In the genomic region with DNA sequence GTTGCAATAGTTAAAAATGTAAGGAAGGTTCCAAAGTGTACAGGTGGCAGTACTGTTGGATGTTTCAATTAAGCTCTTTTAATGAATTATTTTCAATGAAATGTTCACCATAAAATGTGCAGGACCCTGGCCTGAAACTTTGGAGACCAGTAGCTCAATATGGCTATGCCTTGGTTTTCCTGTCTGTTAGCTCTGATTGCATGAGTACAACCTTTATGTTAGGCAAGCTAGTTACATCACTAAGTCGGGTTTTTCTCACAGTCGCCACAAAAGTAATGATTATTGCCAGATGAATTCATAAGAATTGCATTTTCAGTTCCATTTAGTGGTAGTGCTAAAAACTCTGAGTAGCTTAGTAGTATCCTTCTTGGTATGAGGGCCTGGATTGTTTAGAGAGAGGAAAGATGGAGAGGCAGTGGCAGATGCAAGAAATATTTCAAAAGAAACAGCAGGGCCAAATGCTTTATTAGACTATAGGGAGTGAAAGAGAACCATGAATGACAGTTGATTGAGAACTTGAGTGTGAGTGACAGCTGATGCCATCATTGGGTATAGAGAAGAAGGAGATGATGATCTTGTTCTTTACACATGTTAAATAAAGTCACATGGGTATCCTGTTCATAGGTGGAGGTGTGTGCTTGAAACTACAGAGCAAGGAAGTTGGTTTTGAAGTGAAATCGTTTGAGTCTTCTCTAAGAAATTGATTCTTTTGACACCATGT, we compare ENCODE assay signal across 19 cellular contexts.
DNase-seq lines count a peak whose midpoint lies in the region; ATAC-seq and TF ChIP-seq lines count a peak whose summit lies in the region.
"Had no signal": no experiment of that assay in that cellular context is flagged by ENCODE, and none has a peak within 500 bp of the region (broad histone marks: within the 10 kb centered on the region; RNA-seq: fewer than 3 reads in every experiment).

No MANE protein-coding gene starts in this region.

- no peak overlapping the region for H3K27ac ChIP-seq in ascending aorta
- no peak overlapping the region for H3K27ac ChIP-seq in prostate gland
- H3K27ac ChIP-seq: sigmoid colon, SJCRH30 had no signal

- peak overlapping the region; percentile 2 for H3K27ac Mint-ChIP-seq in activated CD8-positive, alpha-beta T cell treated with anti-CD3 and anti-CD28 coated beads for 36 hours
- no peak overlapping the region for H3K27ac Mint-ChIP-seq in activated CD8-positive, alpha-beta T cell treated with anti-CD3 and anti-CD28 coated beads, Interleukin-2, amount 10 ng/mL, durations not matched to agents 7 days and 5 days
- peak overlapping the region; percentile 31 for H3K27ac Mint-ChIP-seq in activated naive CD8-positive, alpha-beta T cell
- peak overlapping the region; percentile 1 for H3K27ac Mint-ChIP-seq in stimulated activated effector memory CD8-positive, alpha-beta T cell treated with anti-CD3 and anti-CD28 coated beads, Interleukin-12 subunit alpha, Interleukin-12 subunit beta, amount 100 ng/mL, for 72 hours

- H3K27me3 Mint-ChIP-seq in activated CD8-positive, alpha-beta T cell treated with anti-CD3 and anti-CD28 coated beads for 36 hours: no peaks in the 10 kb centered on the region
- no peaks in the 10 kb centered on the region for H3K27me3 Mint-ChIP-seq in activated CD8-positive, alpha-beta T cell treated with anti-CD3 and anti-CD28 coated beads, Interleukin-2, amount 10 ng/mL, durations not matched to agents 7 days and 5 days (ENCODE audit: low read depth)
- H3K27me3 Mint-ChIP-seq in activated naive CD8-positive, alpha-beta T cell: no peaks in the 10 kb centered on the region

- no peaks in the 10 kb centered on the region for H3K9me3 Mint-ChIP-seq in activated CD8-positive, alpha-beta T cell treated with anti-CD3 and anti-CD28 coated beads for 36 hours
- H3K9me3 Mint-ChIP-seq in activated CD8-positive, alpha-beta T cell treated with anti-CD3 and anti-CD28 coated beads, Interleukin-2, amount 10 ng/mL, durations not matched to agents 7 days and 5 days (ENCODE audit: insufficient read depth): no peaks in the 10 kb centered on the region
- no peaks in the 10 kb centered on the region for H3K9me3 Mint-ChIP-seq in activated naive CD8-positive, alpha-beta T cell (ENCODE audit: low read depth)
- H3K9me3 Mint-ChIP-seq in stimulated activated effector memory CD8-positive, alpha-beta T cell treated with anti-CD3 and anti-CD28 coated beads, Interleukin-12 subunit alpha, Interleukin-12 subunit beta, amount 100 ng/mL, for 72 hours: no peaks in the 10 kb centered on the region

- CTCF ChIA-PET in activated CD8-positive, alpha-beta T cell treated with anti-CD3 and anti-CD28 coated beads for 36 hours (lab: Charles Lee): interaction anchor here (0.7 to 5.5 kb wide), 12 partner anchors 9 to 240 kb away, joined by 3 to 40 read pairs (median 3); no protein-coding TSS in a partner anchor
- CTCF ChIA-PET in activated CD8-positive, alpha-beta T cell treated with anti-CD3 and anti-CD28 coated beads, Interleukin-2, amount 10 ng/mL, durations not matched to agents 7 days and 5 days (lab: Charles Lee): interaction anchor here (0.6 to 6.0 kb wide), 17 partner anchors 12 to 215 kb away, joined by 3 to 32 read pairs (median 3); no protein-coding TSS in a partner anchor

- POLR2A ChIA-PET in activated CD8-positive, alpha-beta T cell treated with anti-CD3 and anti-CD28 coated beads for 36 hours (lab: Charles Lee): interaction anchor here (1.3 to 2.8 kb wide), 3 partner anchors 10 to 304 kb away, joined by 3 to 6 read pairs (median 4); no protein-coding TSS in a partner anchor
- POLR2A ChIA-PET in activated CD8-positive, alpha-beta T cell treated with anti-CD3 and anti-CD28 coated beads, Interleukin-2, amount 10 ng/mL, durations not matched to agents 7 days and 5 days (lab: Charles Lee): no interaction called here

- 75% methylated on average over 3 of the region's 3 CpGs for WGBS in prostate gland

- no peak for DNase-seq in activated CD8-positive, alpha-beta T cell treated with anti-CD3 and anti-CD28 coated beads for 36 hours
- no peak for DNase-seq in activated CD8-positive, alpha-beta T cell treated with anti-CD3 and anti-CD28 coated beads, Interleukin-2, amount 10 ng/mL, durations not matched to agents 7 days and 5 days
- no peak for DNase-seq in stimulated activated effector memory CD8-positive, alpha-beta T cell treated with anti-CD3 and anti-CD28 coated beads, Interleukin-12 subunit alpha, Interleukin-12 subunit beta, amount 100 ng/mL, for 72 hours (ENCODE audit: low spot score in 2 of 2)
- DNase-seq in ascending aorta (ENCODE audit: low spot score in 2 of 2) (no peak), NCI-H2196 treated with DMSO at 0.1 percent for 48 hours (lab: John Stamatoyannopoulos, UW; ENCODE audit: unreplicated experiment) (no peak), prostate gland (ENCODE audit: low spot score) (no peak)
- DNase-seq: activated CD4-positive, alpha-beta T cell treated with anti-CD3 and anti-CD28 coated beads, Interleukin-2, amount 50 U/mL, for 1 hour; erythroblast; GDM1; GOT3; midbrain; NCI-H1694 treated with DMSO at 0.1 percent for 48 hours; NCI-H510A treated with DMSO at 0.1 percent for 48 hours; sigmoid colon; SJCRH30; stimulated activated CD4-positive, alpha-beta T cell treated with anti-CD3 and anti-CD28 coated beads, Interleukin-4, amount 100 ng/mL, for 4 hours; trophoblast cell had no signal

- H3K9me3 ChIP-seq in ascending aorta (no peaks in the 10 kb centered on the region), prostate gland (no peaks in the 10 kb centered on the region)
- H3K9me3 ChIP-seq: sigmoid colon, SJCRH30 had no signal

- no peaks in the 10 kb centered on the region for H3K36me3 Mint-ChIP-seq in activated CD8-positive, alpha-beta T cell treated with anti-CD3 and anti-CD28 coated beads for 36 hours (ENCODE audit: low read depth)
- peaks cover 5% of the 10 kb centered on the region for H3K36me3 Mint-ChIP-seq in activated CD8-positive, alpha-beta T cell treated with anti-CD3 and anti-CD28 coated beads, Interleukin-2, amount 10 ng/mL, durations not matched to agents 7 days and 5 days (ENCODE audit: low read depth)
- H3K36me3 Mint-ChIP-seq in activated naive CD8-positive, alpha-beta T cell: peaks cover 6% of the 10 kb centered on the region
- peaks cover 13% of the 10 kb centered on the region for H3K36me3 Mint-ChIP-seq in stimulated activated effector memory CD8-positive, alpha-beta T cell treated with anti-CD3 and anti-CD28 coated beads, Interleukin-12 subunit alpha, Interleukin-12 subunit beta, amount 100 ng/mL, for 72 hours

- H3K4me1 Mint-ChIP-seq in activated CD8-positive, alpha-beta T cell treated with anti-CD3 and anti-CD28 coated beads for 36 hours (ENCODE audit: low read depth): peaks cover 56% of the 10 kb centered on the region
- H3K4me1 Mint-ChIP-seq in activated CD8-positive, alpha-beta T cell treated with anti-CD3 and anti-CD28 coated beads, Interleukin-2, amount 10 ng/mL, durations not matched to agents 7 days and 5 days (ENCODE audit: low read depth): peaks cover 28% of the 10 kb centered on the region
- peaks cover 80% of the 10 kb centered on the region for H3K4me1 Mint-ChIP-seq in activated naive CD8-positive, alpha-beta T cell (ENCODE audit: low read depth)
- H3K4me1 Mint-ChIP-seq in stimulated activated effector memory CD8-positive, alpha-beta T cell treated with anti-CD3 and anti-CD28 coated beads, Interleukin-12 subunit alpha, Interleukin-12 subunit beta, amount 100 ng/mL, for 72 hours: peaks cover 55% of the 10 kb centered on the region

- ATAC-seq in activated CD8-positive, alpha-beta T cell treated with anti-CD3 and anti-CD28 coated beads for 36 hours: peak; percentile 33
- no peak for ATAC-seq in activated CD8-positive, alpha-beta T cell treated with anti-CD3 and anti-CD28 coated beads, Interleukin-2, amount 10 ng/mL, durations not matched to agents 7 days and 5 days
- ATAC-seq in GM21423 (IDR thresholded peaks at IDR 0.05; ENCODE audit: unreplicated experiment): peak; percentile 50
- ATAC-seq in stimulated activated effector memory CD8-positive, alpha-beta T cell treated with anti-CD3 and anti-CD28 coated beads, Interleukin-12 subunit alpha, Interleukin-12 subunit beta, amount 100 ng/mL, for 72 hours: peak; percentile 33

- H3K4me3 ChIP-seq in ascending aorta: no peak overlapping the region
- no peak overlapping the region for H3K4me3 ChIP-seq in prostate gland
- H3K4me3 ChIP-seq: sigmoid colon, SJCRH30 had no signal

- H3K4me1 ChIP-seq in ascending aorta (no peaks in the 10 kb centered on the region), prostate gland (replicated peaks) (peaks cover under 1% of the 10 kb centered on the region)

- H3K36me3 ChIP-seq in ascending aorta: peaks cover 0 to 5% of the 10 kb centered on the region in 2 donors
- H3K36me3 ChIP-seq in prostate gland: no peaks in the 10 kb centered on the region
- H3K36me3 ChIP-seq: sigmoid colon had no signal

- TF ChIP-seq CTCF in activated CD8-positive, alpha-beta T cell treated with anti-CD3 and anti-CD28 coated beads for 36 hours (IDR thresholded peaks at IDR 0.05): no peak
- TF ChIP-seq CTCF in ascending aorta (IDR thresholded peaks at IDR 0.05) (no peak), prostate gland (IDR thresholded peaks at IDR 0.05) (no peak)

- TF ChIP-seq POLR2A in prostate gland (IDR thresholded peaks at IDR 0.05): no peak

- H3K27me3 ChIP-seq in ascending aorta (no peaks in the 10 kb centered on the region), prostate gland (replicated peaks; ENCODE audit: insufficient read depth) (no peaks in the 10 kb centered on the region)
- H3K27me3 ChIP-seq: sigmoid colon, SJCRH30 had no signal

- H3K4me3 Mint-ChIP-seq in activated CD8-positive, alpha-beta T cell treated with anti-CD3 and anti-CD28 coated beads for 36 hours: no peak overlapping the region
- H3K4me3 Mint-ChIP-seq in activated CD8-positive, alpha-beta T cell treated with anti-CD3 and anti-CD28 coated beads, Interleukin-2, amount 10 ng/mL, durations not matched to agents 7 days and 5 days: no peak overlapping the region
- H3K4me3 Mint-ChIP-seq in activated naive CD8-positive, alpha-beta T cell: no peak overlapping the region
- H3K4me3 Mint-ChIP-seq in stimulated activated effector memory CD8-positive, alpha-beta T cell treated with anti-CD3 and anti-CD28 coated beads, Interleukin-12 subunit alpha, Interleukin-12 subunit beta, amount 100 ng/mL, for 72 hours: no peak overlapping the region

- intact Hi-C loops in activated CD8-positive, alpha-beta T cell treated with anti-CD3 and anti-CD28 coated beads for 36 hours (cut with micrococcal nuclease): loop anchor here (10.0 kb wide), 1 partner anchor 215 kb away; no protein-coding TSS in a partner anchor
- intact Hi-C loops in ascending aorta (cut with DNase I) (loop anchor here (5.0 to 10.0 kb wide), 2 partner anchors 237 to 345 kb away; no protein-coding TSS in a partner anchor), prostate gland (cut with DNase I) (loop anchor here (5.0 to 10.0 kb wide), 4 partner anchors 92 to 345 kb away; no protein-coding TSS in a partner anchor)
